In the genomic region with DNA sequence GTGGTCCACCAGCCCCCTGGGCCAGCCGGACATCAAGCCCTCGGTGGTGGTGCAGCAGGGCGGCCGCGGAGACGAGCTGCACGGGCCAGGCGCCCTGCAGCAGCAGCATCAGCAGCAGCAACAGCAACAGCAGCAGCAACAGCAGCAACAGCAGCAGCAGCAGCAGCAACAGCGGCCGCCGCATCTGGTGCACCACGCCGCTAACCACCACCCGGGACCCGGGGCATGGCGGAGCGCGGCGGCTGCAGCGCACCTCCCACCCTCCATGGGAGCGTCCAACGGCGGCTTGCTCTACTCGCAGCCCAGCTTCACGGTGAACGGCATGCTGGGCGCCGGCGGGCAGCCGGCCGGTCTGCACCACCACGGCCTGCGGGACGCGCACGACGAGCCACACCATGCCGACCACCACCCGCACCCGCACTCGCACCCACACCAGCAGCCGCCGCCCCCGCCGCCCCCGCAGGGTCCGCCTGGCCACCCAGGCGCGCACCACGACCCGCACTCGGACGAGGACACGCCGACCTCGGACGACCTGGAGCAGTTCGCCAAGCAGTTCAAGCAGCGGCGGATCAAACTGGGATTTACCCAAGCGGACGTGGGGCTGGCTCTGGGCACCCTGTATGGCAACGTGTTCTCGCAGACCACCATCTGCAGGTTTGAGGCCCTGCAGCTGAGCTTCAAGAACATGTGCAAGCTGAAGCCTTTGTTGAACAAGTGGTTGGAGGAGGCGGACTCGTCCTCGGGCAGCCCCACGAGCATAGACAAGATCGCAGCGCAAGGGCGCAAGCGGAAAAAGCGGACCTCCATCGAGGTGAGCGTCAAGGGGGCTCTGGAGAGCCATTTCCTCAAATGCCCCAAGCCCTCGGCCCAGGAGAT, we compare ENCODE assay signal across 8 cellular contexts. TPM values are rescaled to one million over a fixed set of nuclear protein-coding genes. Genes with fewer than 3 reads are reported as not detected.
A peak's percentile ranks its signal among the peaks of the same experiment; 100 is the strongest.
DNase-seq lines count a peak whose midpoint lies in the region; ATAC-seq and TF ChIP-seq lines count a peak whose summit lies in the region.

No MANE protein-coding gene starts in this region.

- ATAC-seq in heart right ventricle: no peak
- ATAC-seq in SK-N-SH treated with all-trans-retinoic acid at 6 μM for 48 hours: peak; percentile 2; the same call in 1 of the 3 replicates
- ATAC-seq in upper lobe of right lung: no peak
- ATAC-seq in GM18861 (IDR thresholded peaks at IDR 0.05; ENCODE audit: unreplicated experiment): no peak
- no peak for ATAC-seq in HG03439 (IDR thresholded peaks at IDR 0.05; ENCODE audit: unreplicated experiment)

- H3K27me3 ChIP-seq in heart right ventricle: peaks cover 55 to 100% (median 99%) of the 10 kb centered on the region in 7 donors
- peaks cover 18% of the 10 kb centered on the region for H3K27me3 ChIP-seq in layer of hippocampus (ENCODE audit: control insufficient read depth, insufficient read depth, low read length)
- peaks cover 80% of the 10 kb centered on the region for H3K27me3 ChIP-seq in upper lobe of right lung

- H3K4me3 ChIP-seq in heart right ventricle (peak overlapping the region in 8 of 10 donors; percentile 17 to 64 (median 52)), upper lobe of right lung (peak overlapping the region; percentile 17)

- TF ChIP-seq CTCF in heart right ventricle (IDR thresholded peaks at IDR 0.05) (no peak), upper lobe of right lung (IDR thresholded peaks at IDR 0.05) (no peak)

- no peaks in the 10 kb centered on the region for H3K9me3 ChIP-seq in heart right ventricle
- H3K9me3 ChIP-seq in upper lobe of right lung: no peaks in the 10 kb centered on the region

- no peaks in the 10 kb centered on the region for H3K36me3 ChIP-seq in heart right ventricle
- H3K36me3 ChIP-seq in upper lobe of right lung: no peaks in the 10 kb centered on the region

- peaks cover 10 to 56% (median 49%) of the 10 kb centered on the region in 9 donors for H3K4me1 ChIP-seq in heart right ventricle
- peaks cover 29% of the 10 kb centered on the region for H3K4me1 ChIP-seq in upper lobe of right lung

- intact Hi-C loops in heart right ventricle (cut with DNase I) (no loop called here), cardiac septum (cut with DNase I) (no loop called here), upper lobe of right lung (cut with DNase I) (no loop called here)

- DNase-seq in heart right ventricle (peak in 1 of 2 donors; percentile 11), cardiac septum (ENCODE audit: low spot score) (no peak), upper lobe of right lung (no peak), activated T-cell treated with anti-CD3 and anti-CD28 coated beads for 4 hours (no peak)

- no peak overlapping the region for H3K27ac ChIP-seq in heart right ventricle
- H3K27ac ChIP-seq in layer of hippocampus (ENCODE audit: low read depth, low read length): peak overlapping the region; percentile 84
- no peak overlapping the region for H3K27ac ChIP-seq in upper lobe of right lung

- 1 to 2% methylated on average over 73 to 76 of the region's 76 CpGs for WGBS in heart right ventricle, 2 donors

TF ChIP-seq in SK-N-SH treated with all-trans-retinoic acid at 6 μM for 48 hours, 23 proteins besides CTCF, POLR2A, EP300 and RAD21:
- TF ChIP-seq ZNF565 (CRISPR knock-in tag; conservative IDR thresholded peaks at IDR 0.05; ENCODE audit: low read depth) (no peak), ZC3H10 (CRISPR knock-in tag; IDR thresholded peaks at IDR 0.05) (no peak), CSDC2 (CRISPR knock-in tag; IDR thresholded peaks at IDR 0.05) (no peak), ZNF70 (CRISPR knock-in tag; IDR thresholded peaks at IDR 0.05) (no peak)
- TF ChIP-seq, protein P1, sequence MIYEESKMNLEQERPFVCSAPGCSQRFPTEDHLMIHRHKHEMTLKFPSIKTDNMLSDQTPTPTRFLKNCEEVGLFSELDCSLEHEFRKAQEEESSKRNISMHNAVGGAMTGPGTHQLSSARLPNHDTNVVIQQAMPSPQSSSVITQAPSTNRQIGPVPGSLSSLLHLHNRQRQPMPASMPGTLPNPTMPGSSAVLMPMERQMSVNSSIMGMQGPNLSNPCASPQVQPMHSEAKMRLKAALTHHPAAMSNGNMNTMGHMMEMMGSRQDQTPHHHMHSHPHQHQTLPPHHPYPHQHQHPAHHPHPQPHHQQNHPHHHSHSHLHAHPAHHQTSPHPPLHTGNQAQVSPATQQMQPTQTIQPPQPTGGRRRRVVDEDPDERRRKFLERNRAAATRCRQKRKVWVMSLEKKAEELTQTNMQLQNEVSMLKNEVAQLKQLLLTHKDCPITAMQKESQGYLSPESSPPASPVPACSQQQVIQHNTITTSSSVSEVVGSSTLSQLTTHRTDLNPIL (CRISPR knock-in tag; IDR thresholded peaks at IDR 0.05; ENCODE audit: low read depth): no peak
TF ChIP-seq in SK-N-SH treated with all-trans-retinoic acid at 6 μM for 48 hours: peak in this region for 0.

RNA-seq across cellular contexts. Expression of a gene that starts 1.0 kb away (rescaled TPM):
- total RNA-seq in heart right ventricle (not detected), cardiac septum (0.08 TPM), upper lobe of right lung (not detected)
- polyA plus RNA-seq in heart right ventricle: not detected
